In the genomic region with DNA sequence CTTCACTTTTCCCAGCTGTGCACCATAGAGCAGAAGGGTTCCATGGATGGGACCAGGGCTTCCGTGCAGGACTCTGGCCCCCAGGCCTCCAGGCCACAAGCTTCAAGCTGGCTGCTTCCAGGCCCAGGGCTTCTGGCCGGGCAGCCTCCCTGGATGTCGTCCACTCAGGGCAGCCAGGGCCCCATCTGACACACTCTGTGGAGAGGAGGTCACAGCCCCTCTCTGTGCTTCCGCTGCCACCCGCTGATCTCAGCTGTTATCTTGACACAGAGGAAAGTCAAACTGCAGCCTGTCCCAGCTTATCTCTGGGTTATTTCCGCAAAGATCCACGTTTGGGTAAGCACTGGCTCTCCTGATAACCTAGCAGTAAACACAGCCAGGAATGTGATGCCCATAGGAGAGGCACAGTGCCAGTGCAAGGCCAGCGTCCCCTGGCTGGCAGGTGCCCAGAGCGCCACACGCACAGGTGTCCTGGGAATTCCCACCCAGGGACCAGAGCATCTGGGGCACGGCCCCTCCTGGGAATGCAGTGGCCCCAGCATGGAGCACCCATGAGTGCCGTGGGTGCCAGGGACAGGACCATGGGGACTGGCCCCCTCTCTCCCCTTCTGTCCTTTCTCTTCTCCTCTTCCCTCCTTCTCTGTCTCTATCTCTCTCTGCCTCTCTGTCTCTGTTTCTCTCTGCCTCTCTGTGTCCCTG, we compare ENCODE assay signal across 17 cellular contexts. TPM values are rescaled to one million over a fixed set of nuclear protein-coding genes. Genes with fewer than 3 reads are reported as not detected.
DNase-seq lines count a peak whose midpoint lies in the region; ATAC-seq and TF ChIP-seq lines count a peak whose summit lies in the region.
"Had no signal": no experiment of that assay in that cellular context is flagged by ENCODE, and none has a peak within 500 bp of the region (broad histone marks: within the 10 kb centered on the region; RNA-seq: fewer than 3 reads in every experiment).

No MANE protein-coding gene starts in this region.

- ATAC-seq in SK-N-SH treated with all-trans-retinoic acid at 6 μM for 48 hours (peak; percentile 42; the same call in 1 of the 3 replicates), left cardiac atrium (peak; percentile 74 to 78), gastroesophageal sphincter (no peak)
- ATAC-seq: activated CD8-positive, alpha-beta T cell treated with anti-CD3 and anti-CD28 coated beads, Interleukin-2, amount 10 ng/mL, durations not matched to agents 7 days and 5 days; naive thymus-derived CD8-positive, alpha-beta T cell had no signal

- H3K79me1 ChIP-seq in neuronal stem cell (ENCODE audit: low read depth, low read length), result no peaks in the 10 kb centered on the region

- no peak overlapping the region for H2AFZ ChIP-seq in neuronal stem cell (ENCODE audit: low read length)

- H3K36me3 ChIP-seq in neuronal stem cell (replicated peaks in 1 of 2; ENCODE audit: control insufficient read depth in 2 of 2, insufficient read depth in 2 of 2, low read length in 2 of 2) (no peaks in the 10 kb centered on the region), gastroesophageal sphincter (no peaks in the 10 kb centered on the region)

- H3K27me3 ChIP-seq in neuronal stem cell (ENCODE audit: control insufficient read depth in 3 of 3, insufficient read depth in 3 of 3, low read depth in 1 of 3, low read length in 3 of 3), result peaks cover 0 to 8% (median 0%) of the 10 kb centered on the region in 3 experiments
- H3K27me3 ChIP-seq in gastroesophageal sphincter, result peaks cover 64% of the 10 kb centered on the region

- H2BK5ac ChIP-seq in neuronal stem cell (ENCODE audit: low read length), result no peak overlapping the region

- no CpG with 5 or more reads among the region's 12 CpGs for WGBS in neuronal stem cell (ENCODE audit: extremely low coverage in 2 of 2, insufficient read length in 2 of 2, insufficient replicate concordance in 1 of 2), 2 donors
- 38 to 63% methylated on average over 1 to 6 of the region's 12 CpGs for WGBS in gastroesophageal sphincter (ENCODE audit: low coverage in 1 of 2), 2 donors

- no peak overlapping the region for H3K27ac ChIP-seq in neuronal stem cell (replicated peaks; ENCODE audit: low read length)
- no peak overlapping the region for H3K27ac ChIP-seq in gastroesophageal sphincter

- TF ChIP-seq CTCF in gastroesophageal sphincter (IDR thresholded peaks at IDR 0.05), result no peak

- H3K4me2 ChIP-seq in neuronal stem cell (ENCODE audit: insufficient read depth, low read length, poor library complexity, severe bottlenecking), result no peak overlapping the region

- peak overlapping the region; percentile 65 for H3K9ac ChIP-seq in neuronal stem cell (ENCODE audit: low read depth, low read length, poor library complexity)

- peak overlapping the region; percentile 15 for H2BK15ac ChIP-seq in neuronal stem cell (ENCODE audit: low read length)

- H3K9me3 ChIP-seq in neuronal stem cell (replicated peaks in 1 of 2; ENCODE audit: control insufficient read depth in 2 of 2, insufficient read depth in 1 of 2, low read depth in 1 of 2, low read length in 2 of 2), result peaks cover 0 to 2% of the 10 kb centered on the region in 2 donors
- H3K9me3 ChIP-seq in gastroesophageal sphincter, result no peaks in the 10 kb centered on the region

- no peak overlapping the region for H4K8ac ChIP-seq in neuronal stem cell (ENCODE audit: low read depth, low read length)

- H2BK12ac ChIP-seq in neuronal stem cell (ENCODE audit: low read length), result no peak overlapping the region

- no peak overlapping the region for H2BK120ac ChIP-seq in neuronal stem cell (ENCODE audit: low read depth, low read length)

- DNase-seq in HUDEP-2 (lab: John Stamatoyannopoulos, UW; ENCODE audit: unreplicated experiment in 76 of 76) (peak in 73 of 76 experiments; percentile 23 to 86 (median 64)), left cardiac atrium (peak; percentile 44), neuronal stem cell (ENCODE audit: low spot score) (no peak), SW 1271 (lab: John Stamatoyannopoulos, UW) (no peak), HPDE6-E6E7 (ENCODE audit: extremely low spot score) (no peak), UCSD-AML1 (lab: John Stamatoyannopoulos, UW; ENCODE audit: unreplicated experiment) (no peak)
- DNase-seq: activated CD8-positive, alpha-beta T cell treated with anti-CD3 and anti-CD28 coated beads, Interleukin-2, amount 10 ng/mL, durations not matched to agents 7 days and 5 days; foreskin fibroblast; H9; NCI-H2107; stimulated activated CD4-positive, alpha-beta T cell treated with anti-CD3 and anti-CD28 coated beads, Interleukin-2, amount 100 ng/mL, for 24 hours had no signal

- TF ChIP-seq EP300 in gastroesophageal sphincter (IDR thresholded peaks at IDR 0.05), result no peak

- H3K18ac ChIP-seq in neuronal stem cell (ENCODE audit: low read length), result peak overlapping the region; percentile 57

- H3K4me1 ChIP-seq in neuronal stem cell (ENCODE audit: control insufficient read depth in 2 of 2, insufficient read depth in 1 of 2, low read depth in 1 of 2, low read length in 2 of 2) (peaks cover 16 to 21% of the 10 kb centered on the region in 2 donors), gastroesophageal sphincter (peaks cover 0 to 15% (median 0%) of the 10 kb centered on the region in 3 donors)

- H2AK5ac ChIP-seq in neuronal stem cell (ENCODE audit: low read depth, low read length), result peak overlapping the region; percentile 33

- H3K4me3 ChIP-seq in neuronal stem cell (ENCODE audit: low read length in 2 of 2) (no peak overlapping the region), gastroesophageal sphincter (no peak overlapping the region)
- H3K4me3 ChIP-seq: lung had no signal

- peak overlapping the region; percentile 20 for H3K23ac ChIP-seq in neuronal stem cell (ENCODE audit: low read depth, low read length, poor library complexity)

- no peak overlapping the region for H3K14ac ChIP-seq in neuronal stem cell (ENCODE audit: low read length)

- intact Hi-C loops in left cardiac atrium (cut with DNase I), result no loop called here

- no peak overlapping the region for H3K4ac ChIP-seq in neuronal stem cell (ENCODE audit: low read length)

- no peak overlapping the region for H4K91ac ChIP-seq in neuronal stem cell (ENCODE audit: low read depth, low read length, poor library complexity)

- no peak for TF ChIP-seq POLR2A in gastroesophageal sphincter (IDR thresholded peaks at IDR 0.05)

TF ChIP-seq in SK-N-SH treated with all-trans-retinoic acid at 6 μM for 48 hours, 23 proteins besides CTCF, POLR2A, EP300 and RAD21 (continues in another document):
- TF ChIP-seq PPARA (CRISPR knock-in tag; IDR thresholded peaks at IDR 0.05; ENCODE audit: borderline replicate concordance) (no peak), ZNF70 (CRISPR knock-in tag; IDR thresholded peaks at IDR 0.05) (no peak), ISL1 (CRISPR knock-in tag; IDR thresholded peaks at IDR 0.05) (no peak), ZC3H10 (CRISPR knock-in tag; IDR thresholded peaks at IDR 0.05) (no peak), TOX (CRISPR knock-in tag; IDR thresholded peaks at IDR 0.05; ENCODE audit: borderline replicate concordance) (no peak), ESRRG (CRISPR knock-in tag; IDR thresholded peaks at IDR 0.05) (no peak), ZFP3 (CRISPR knock-in tag; IDR thresholded peaks at IDR 0.05) (no peak), CSDC2 (CRISPR knock-in tag; IDR thresholded peaks at IDR 0.05) (no peak), TCF4 (CRISPR knock-in tag; IDR thresholded peaks at IDR 0.05; ENCODE audit: borderline replicate concordance) (no peak; the same call in 1 of the 2 replicates), BACH2 (CRISPR knock-in tag; IDR thresholded peaks at IDR 0.05; ENCODE audit: borderline replicate concordance) (no peak), ZFP30 (CRISPR knock-in tag; IDR thresholded peaks at IDR 0.05) (no peak), ZNF565 (CRISPR knock-in tag; conservative IDR thresholded peaks at IDR 0.05; ENCODE audit: low read depth) (no peak), ZNF8 (CRISPR knock-in tag; IDR thresholded peaks at IDR 0.05) (no peak), SNAI2 (CRISPR knock-in tag; IDR thresholded peaks at IDR 0.05) (no peak), OSR1 (CRISPR knock-in tag; IDR thresholded peaks at IDR 0.05) (no peak)
- TF ChIP-seq, protein P1, sequence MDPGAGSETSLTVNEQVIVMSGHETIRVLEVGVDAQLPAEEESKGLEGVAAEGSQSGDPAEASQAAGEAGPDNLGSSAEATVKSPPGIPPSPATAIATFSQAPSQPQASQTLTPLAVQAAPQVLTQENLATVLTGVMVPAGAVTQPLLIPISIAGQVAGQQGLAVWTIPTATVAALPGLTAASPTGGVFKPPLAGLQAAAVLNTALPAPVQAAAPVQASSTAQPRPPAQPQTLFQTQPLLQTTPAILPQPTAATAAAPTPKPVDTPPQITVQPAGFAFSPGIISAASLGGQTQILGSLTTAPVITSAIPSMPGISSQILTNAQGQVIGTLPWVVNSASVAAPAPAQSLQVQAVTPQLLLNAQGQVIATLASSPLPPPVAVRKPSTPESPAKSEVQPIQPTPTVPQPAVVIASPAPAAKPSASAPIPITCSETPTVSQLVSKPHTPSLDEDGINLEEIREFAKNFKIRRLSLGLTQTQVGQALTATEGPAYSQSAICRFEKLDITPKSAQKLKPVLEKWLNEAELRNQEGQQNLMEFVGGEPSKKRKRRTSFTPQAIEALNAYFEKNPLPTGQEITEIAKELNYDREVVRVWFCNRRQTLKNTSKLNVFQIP (CRISPR knock-in tag; IDR thresholded peaks at IDR 0.05; ENCODE audit: borderline replicate concordance, low read depth), result no peak

RNA-seq across cellular contexts. Expression of gene SLC6A19, which starts 15.6 kb away (rescaled TPM):
- not detected for total RNA-seq in left cardiac atrium
- polyA plus RNA-seq in neuronal stem cell (2013, experiment 1 of 2), result not detected
- not detected for polyA plus RNA-seq in neuronal stem cell (2013, experiment 2 of 2)
- not detected for total RNA-seq in gastroesophageal sphincter
- total RNA-seq: activated CD8-positive, alpha-beta T cell treated with anti-CD3 and anti-CD28 coated beads, Interleukin-2, amount 10 ng/mL, durations not matched to agents 7 days and 5 days; activated T-helper 1 cell treated with anti-CD3 and anti-CD28 coated beads, Interleukin-12 subunit alpha, Interleukin-12 subunit beta, Interleukin-2, Interleukin-4 antibody, amounts not matched to agents 30 ng/mL and 10 ng/mL and 1 ng/mL, durations not matched to agents 14 hours and 24 hours and 36 hours; H9; naive thymus-derived CD8-positive, alpha-beta T cell had no signal
- polyA plus RNA-seq: lung; naive thymus-derived CD8-positive, alpha-beta T cell had no signal

RNA-seq across cellular contexts. Expression of gene SLC6A18, which starts 39.4 kb away (rescaled TPM):
- total RNA-seq in left cardiac atrium (not detected), gastroesophageal sphincter (not detected)
- polyA plus RNA-seq in neuronal stem cell (2013, experiment 1 of 2), result not detected
- not detected for polyA plus RNA-seq in neuronal stem cell (2013, experiment 2 of 2)
- total RNA-seq: activated CD8-positive, alpha-beta T cell treated with anti-CD3 and anti-CD28 coated beads, Interleukin-2, amount 10 ng/mL, durations not matched to agents 7 days and 5 days; activated T-helper 1 cell treated with anti-CD3 and anti-CD28 coated beads, Interleukin-12 subunit alpha, Interleukin-12 subunit beta, Interleukin-2, Interleukin-4 antibody, amounts not matched to agents 30 ng/mL and 10 ng/mL and 1 ng/mL, durations not matched to agents 14 hours and 24 hours and 36 hours; cerebellum; H9; lung; naive thymus-derived CD8-positive, alpha-beta T cell had no signal
- polyA plus RNA-seq: lung; naive thymus-derived CD8-positive, alpha-beta T cell had no signal

Comparison
In these comparisons a context has a peak if more than half of its experiments do, and no peak if none do; other contexts are left out.
1. DNase-seq: peak in HUDEP-2 (73 of 76) and left cardiac atrium (single experiment); none in neuronal stem cell (single experiment), SW 1271 (0 of 2), HPDE6-E6E7 (single experiment) and UCSD-AML1 (single experiment).